8 cellular contexts compared by ENCODE assay signal in the genomic region with DNA sequence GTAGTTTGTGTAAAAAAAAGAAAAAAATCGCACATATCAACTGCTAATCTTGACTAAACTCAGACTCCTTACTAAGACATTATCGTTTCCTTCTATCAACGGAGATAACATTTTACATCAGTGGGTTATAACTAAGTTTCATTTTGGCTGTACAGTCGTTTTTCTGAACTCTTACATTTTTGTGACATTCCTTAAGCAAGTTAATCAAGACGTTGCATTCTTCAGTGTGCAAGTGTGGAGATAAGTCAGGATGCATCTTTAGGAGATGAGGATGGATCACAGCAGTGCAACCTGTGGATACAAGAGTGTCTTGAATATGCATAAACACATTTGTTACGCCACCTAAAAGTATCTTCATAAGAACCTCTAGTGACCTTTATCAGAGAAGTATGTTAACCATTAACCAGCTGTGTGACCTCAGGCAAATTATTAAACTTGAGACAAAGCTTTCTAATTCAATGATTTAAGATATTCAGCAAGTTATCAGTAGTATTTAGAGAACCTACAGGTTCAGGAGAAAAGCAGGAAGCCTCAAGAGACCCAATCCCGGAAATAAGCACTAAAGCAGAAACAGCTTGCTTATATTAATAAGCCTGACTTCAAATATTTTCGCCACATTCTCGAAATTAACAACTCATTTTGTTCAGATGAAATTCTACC. TPM values are rescaled to one million over a fixed set of nuclear protein-coding genes. Genes with fewer than 3 reads are reported as not detected.
DNase-seq lines count a peak whose midpoint lies in the region; ATAC-seq and TF ChIP-seq lines count a peak whose summit lies in the region.

No MANE protein-coding gene starts in this region.

- peaks cover 19 to 21% of the 10 kb centered on the region in 2 experiments for H3K4me1 ChIP-seq in neutrophil (ENCODE audit: control insufficient read depth in 1 of 2, insufficient read depth in 1 of 2, low read depth in 1 of 2, low read length in 1 of 2)

- no peaks in the 10 kb centered on the region for H3K9me3 ChIP-seq in neutrophil

- H3K4me1 Mint-ChIP-seq in activated CD4-positive, alpha-beta T cell treated with anti-CD3 and anti-CD28 coated beads for 36 hours: peaks cover 74% of the 10 kb centered on the region
- peaks cover 60% of the 10 kb centered on the region for H3K4me1 Mint-ChIP-seq in activated naive CD8-positive, alpha-beta T cell treated with anti-CD3 and anti-CD28 coated beads, Interleukin-2, amount 50 U/mL, for 24 hours

- H3K27ac ChIP-seq in neutrophil: peak overlapping the region; percentile 80
- peak overlapping the region in 2 of 59 donors; percentile 2 to 5 for H3K27ac ChIP-seq in dorsolateral prefrontal cortex

- H3K4me3 ChIP-seq in neutrophil (ENCODE audit: low read depth in 1 of 2, low read length in 1 of 2) (peak overlapping the region; percentile 51 to 59), dorsolateral prefrontal cortex (peak overlapping the region in 9 of 59 donors; percentile 0 to 17 (median 3))

- POLR2A ChIA-PET in activated CD4-positive, alpha-beta T cell treated with anti-CD3 and anti-CD28 coated beads for 36 hours (lab: Charles Lee): no interaction called here

- no peaks in the 10 kb centered on the region for H3K36me3 ChIP-seq in neutrophil

- intact Hi-C loops in activated CD4-positive, alpha-beta T cell treated with anti-CD3 and anti-CD28 coated beads for 36 hours (cut with DNase I, micrococcal nuclease): no loop called here
- intact Hi-C loops in dorsolateral prefrontal cortex (cut with DNase I): no loop called here

- H3K27ac Mint-ChIP-seq in activated CD4-positive, alpha-beta T cell treated with anti-CD3 and anti-CD28 coated beads for 36 hours: peak overlapping the region; percentile 87
- H3K27ac Mint-ChIP-seq in activated naive CD8-positive, alpha-beta T cell treated with anti-CD3 and anti-CD28 coated beads, Interleukin-2, amount 50 U/mL, for 24 hours: peak overlapping the region; percentile 84

- TF ChIP-seq CTCF in neutrophil (IDR thresholded peaks at IDR 0.05): no peak
- TF ChIP-seq CTCF in dorsolateral prefrontal cortex (IDR thresholded peaks at IDR 0.05 in 54 of 56, conservative IDR thresholded peaks at IDR 0.05 in 2 of 56; ENCODE audit: low read depth in 1 of 56, partially characterized antibody in 56 of 56): no peak

- peak overlapping the region; percentile 70 for H3K4me3 Mint-ChIP-seq in activated CD4-positive, alpha-beta T cell treated with anti-CD3 and anti-CD28 coated beads for 36 hours
- peak overlapping the region; percentile 80 for H3K4me3 Mint-ChIP-seq in activated naive CD8-positive, alpha-beta T cell treated with anti-CD3 and anti-CD28 coated beads, Interleukin-2, amount 50 U/mL, for 24 hours

- ATAC-seq in activated CD4-positive, alpha-beta T cell treated with anti-CD3 and anti-CD28 coated beads for 36 hours: peak; percentile 83
- peak; percentile 66 for ATAC-seq in HG02970 (IDR thresholded peaks at IDR 0.05; ENCODE audit: low FRiP score, unreplicated experiment)
- ATAC-seq in activated naive CD8-positive, alpha-beta T cell treated with anti-CD3 and anti-CD28 coated beads, Interleukin-2, amount 50 U/mL, for 24 hours: peak; percentile 69

- DNase-seq in activated CD4-positive, alpha-beta T cell treated with anti-CD3 and anti-CD28 coated beads for 36 hours: no peak
- no peak for DNase-seq in activated CD4-positive, alpha-beta T cell treated with anti-CD3 and anti-CD28 coated beads for 4 hours
- DNase-seq in activated naive CD8-positive, alpha-beta T cell treated with anti-CD3 and anti-CD28 coated beads, Interleukin-2, amount 50 U/mL, for 24 hours: no peak
- DNase-seq in activated gamma-delta T cell treated with Interleukin-2 at 50 U/mL for 16 hours (no peak), dorsolateral prefrontal cortex (no peak), AG20443 (ENCODE audit: low spot score) (no peak)

- peaks cover 2% of the 10 kb centered on the region for H3K9me3 Mint-ChIP-seq in activated CD4-positive, alpha-beta T cell treated with anti-CD3 and anti-CD28 coated beads for 36 hours (ENCODE audit: low read depth)
- no peaks in the 10 kb centered on the region for H3K9me3 Mint-ChIP-seq in activated naive CD8-positive, alpha-beta T cell treated with anti-CD3 and anti-CD28 coated beads, Interleukin-2, amount 50 U/mL, for 24 hours

- H3K27me3 ChIP-seq in neutrophil (no peaks in the 10 kb centered on the region), dorsolateral prefrontal cortex (no peaks in the 10 kb centered on the region)

- peaks cover 38% of the 10 kb centered on the region for H3K36me3 Mint-ChIP-seq in activated CD4-positive, alpha-beta T cell treated with anti-CD3 and anti-CD28 coated beads for 36 hours (ENCODE audit: low read depth)
- peaks cover 49% of the 10 kb centered on the region for H3K36me3 Mint-ChIP-seq in activated naive CD8-positive, alpha-beta T cell treated with anti-CD3 and anti-CD28 coated beads, Interleukin-2, amount 50 U/mL, for 24 hours (ENCODE audit: low read depth)

- CTCF ChIA-PET in activated CD4-positive, alpha-beta T cell treated with anti-CD3 and anti-CD28 coated beads for 36 hours (lab: Charles Lee): interaction anchor here (0.6 to 1.1 kb wide), 3 partner anchors 23 to 190 kb away, joined by 3 to 5 read pairs (median 4); no protein-coding TSS in a partner anchor

- H3K27me3 Mint-ChIP-seq in activated CD4-positive, alpha-beta T cell treated with anti-CD3 and anti-CD28 coated beads for 36 hours: no peaks in the 10 kb centered on the region
- no peaks in the 10 kb centered on the region for H3K27me3 Mint-ChIP-seq in activated naive CD8-positive, alpha-beta T cell treated with anti-CD3 and anti-CD28 coated beads, Interleukin-2, amount 50 U/mL, for 24 hours

RNA-seq across cellular contexts. Expression of a gene that starts 9.4 kb away (rescaled TPM):
- 100 to 1,000 TPM in 1 of 2 experiments, 10 to 100 TPM in 1; 100.0 to 114 TPM for total RNA-seq in activated CD4-positive, alpha-beta T cell treated with anti-CD3 and anti-CD28 coated beads for 36 hours
- 100 to 1,000 TPM in 10 of 120 experiments, 10 to 100 TPM in 110; 53.6 to 107 (median 84.9) TPM for total RNA-seq in dorsolateral prefrontal cortex

RNA-seq across cellular contexts. Expression of a gene that starts 9.7 kb away (rescaled TPM):
- 10 to 100 TPM; 45.7 to 56.3 TPM for total RNA-seq in activated CD4-positive, alpha-beta T cell treated with anti-CD3 and anti-CD28 coated beads for 36 hours
- total RNA-seq in dorsolateral prefrontal cortex: 10 to 100 TPM in 4 of 120 experiments, 1 to 10 TPM in 116; 2.4 to 13.8 (median 6.3) TPM

RNA-seq across cellular contexts. Expression of a gene that starts 38.4 kb away (rescaled TPM):
- 10 to 100 TPM; 20.3 to 31.2 TPM for total RNA-seq in activated CD4-positive, alpha-beta T cell treated with anti-CD3 and anti-CD28 coated beads for 36 hours
- total RNA-seq in dorsolateral prefrontal cortex: 10 to 100 TPM; 38.2 to 76.8 (median 57.2) TPM
